In genomic region chrX:15931362-15931761, GRCh38 we compare ENCODE assay signal across 31 cellular contexts.
"Had no signal": no experiment of that assay in that cellular context is flagged by ENCODE, and none has a peak within 500 bp of the region (broad histone marks: within the 10 kb centered on the region; RNA-seq: fewer than 3 reads in every experiment).

No MANE protein-coding gene starts in this region.

- H3K27ac ChIP-seq: adrenal gland, ascending aorta, brain microvascular endothelial cell, hepatocyte, left lung, neutrophil, ovary, psoas muscle, right atrium auricular region, tibial artery had no signal

- H3K4me1 ChIP-seq: adrenal gland, ascending aorta, left lung, psoas muscle, right atrium auricular region, tibial artery had no signal

- H3K27ac Mint-ChIP-seq: activated B cell treated with CpG ODN at 0.5 μM for 24 hours; activated CD4-positive, alpha-beta T cell treated with anti-CD3 and anti-CD28 coated beads for 36 hours; activated naive CD8-positive, alpha-beta T cell; activated T-cell treated with anti-CD3 and anti-CD28 coated beads, Interleukin-2, amount 50 U/mL, for 24 hours; activated T-helper 17 cell treated with anti-CD3 and anti-CD28 coated beads, Interleukin-2, amount 50 U/mL, for 72 hours; dendritic cell treated with granulocyte-macrophage colony-stimulating factor and Interleukin-4, amounts not matched to agents 40 ng/mL and 50 ng/mL, for 4 days; immature natural killer cell; mesothelial cell of epicardium; natural killer cell treated with Interleukin-12 subunit alpha and Interleukin-12 subunit beta and Interleukin-15 and Interleukin-18, amount 100 ng/mL, for 72 hours; stimulated activated effector memory CD8-positive, alpha-beta T cell treated with anti-CD3 and anti-CD28 coated beads, Interleukin-12 subunit alpha, Interleukin-12 subunit beta, amount 100 ng/mL, for 72 hours; stimulated activated naive CD8-positive, alpha-beta T cell treated with anti-CD3 and anti-CD28 coated beads, Interleukin-15, amount 100 ng/mL, for 72 hours had no signal

- H3K4me3 Mint-ChIP-seq: activated B cell treated with CpG ODN at 0.5 μM for 24 hours; activated CD4-positive, alpha-beta T cell treated with anti-CD3 and anti-CD28 coated beads for 36 hours; activated naive CD8-positive, alpha-beta T cell; activated T-cell treated with anti-CD3 and anti-CD28 coated beads, Interleukin-2, amount 50 U/mL, for 24 hours; activated T-helper 17 cell treated with anti-CD3 and anti-CD28 coated beads, Interleukin-2, amount 50 U/mL, for 72 hours; dendritic cell treated with granulocyte-macrophage colony-stimulating factor and Interleukin-4, amounts not matched to agents 40 ng/mL and 50 ng/mL, for 4 days; immature natural killer cell; mesothelial cell of epicardium; natural killer cell treated with Interleukin-12 subunit alpha and Interleukin-12 subunit beta and Interleukin-15 and Interleukin-18, amount 100 ng/mL, for 72 hours; stimulated activated effector memory CD8-positive, alpha-beta T cell treated with anti-CD3 and anti-CD28 coated beads, Interleukin-12 subunit alpha, Interleukin-12 subunit beta, amount 100 ng/mL, for 72 hours; stimulated activated naive CD8-positive, alpha-beta T cell treated with anti-CD3 and anti-CD28 coated beads, Interleukin-15, amount 100 ng/mL, for 72 hours had no signal

- H3K36me3 Mint-ChIP-seq: activated naive CD8-positive, alpha-beta T cell; immature natural killer cell; mesothelial cell of epicardium; natural killer cell treated with Interleukin-12 subunit alpha and Interleukin-12 subunit beta and Interleukin-15 and Interleukin-18, amount 100 ng/mL, for 72 hours; stimulated activated effector memory CD8-positive, alpha-beta T cell treated with anti-CD3 and anti-CD28 coated beads, Interleukin-12 subunit alpha, Interleukin-12 subunit beta, amount 100 ng/mL, for 72 hours had no signal

- DNase-seq: activated B cell treated with CpG ODN at 0.5 μM for 24 hours; activated CD4-positive, alpha-beta T cell treated with anti-CD3 and anti-CD28 coated beads for 36 hours; activated CD4-positive, alpha-beta T cell treated with anti-CD3 and anti-CD28 coated beads, Interleukin-2, amount 50 U/mL, for 4 hours; activated CD8-positive, alpha-beta memory T cell treated with anti-CD3 and anti-CD28 coated beads for 24 hours; activated CD8-positive, alpha-beta memory T cell treated with anti-CD3 and anti-CD28 coated beads, Interleukin-2, amount 50 U/mL, for 4 hours; activated T-cell treated with anti-CD3 and anti-CD28 coated beads, Interleukin-2, amount 50 U/mL, for 24 hours; adrenal gland; brain microvascular endothelial cell; caudate nucleus; effector CD8-positive, alpha-beta T cell; glutamatergic neuron; immature natural killer cell; left lung; ovary; psoas muscle; stimulated activated CD4-positive, alpha-beta T cell treated with anti-CD3 and anti-CD28 coated beads, Interleukin-12 subunit alpha, Interleukin-12 subunit beta, amount 100 ng/mL, for 4 hours; stimulated activated naive CD8-positive, alpha-beta T cell treated with anti-CD3 and anti-CD28 coated beads, Interleukin-15, amount 100 ng/mL, for 72 hours; T1000; tibial artery had no signal

- H2AFZ ChIP-seq: hepatocyte had no signal

- H3K4me3 ChIP-seq: adrenal gland, ascending aorta, hepatocyte, left lung, lung, ovary, psoas muscle, right atrium auricular region, tibial artery had no signal

- H3K9me3 Mint-ChIP-seq: activated B cell treated with CpG ODN at 0.5 μM for 24 hours; activated T-cell treated with anti-CD3 and anti-CD28 coated beads, Interleukin-2, amount 50 U/mL, for 24 hours; activated T-helper 17 cell treated with anti-CD3 and anti-CD28 coated beads, Interleukin-2, amount 50 U/mL, for 72 hours; dendritic cell treated with granulocyte-macrophage colony-stimulating factor and Interleukin-4, amounts not matched to agents 40 ng/mL and 50 ng/mL, for 4 days; immature natural killer cell; mesothelial cell of epicardium; natural killer cell treated with Interleukin-12 subunit alpha and Interleukin-12 subunit beta and Interleukin-15 and Interleukin-18, amount 100 ng/mL, for 72 hours; stimulated activated effector memory CD8-positive, alpha-beta T cell treated with anti-CD3 and anti-CD28 coated beads, Interleukin-12 subunit alpha, Interleukin-12 subunit beta, amount 100 ng/mL, for 72 hours; stimulated activated naive CD8-positive, alpha-beta T cell treated with anti-CD3 and anti-CD28 coated beads, Interleukin-15, amount 100 ng/mL, for 72 hours had no signal

- H3K4me2 ChIP-seq: hepatocyte had no signal

- H3K79me2 ChIP-seq: hepatocyte had no signal

- H3K27me3 ChIP-seq: ascending aorta, brain microvascular endothelial cell, hepatocyte, neutrophil, ovary, right atrium auricular region, tibial artery had no signal

- H3K27me3 Mint-ChIP-seq: activated B cell treated with CpG ODN at 0.5 μM for 24 hours had no signal

- H3K4me1 Mint-ChIP-seq: activated CD4-positive, alpha-beta T cell treated with anti-CD3 and anti-CD28 coated beads for 36 hours; activated T-helper 17 cell treated with anti-CD3 and anti-CD28 coated beads, Interleukin-2, amount 50 U/mL, for 72 hours; immature natural killer cell; stimulated activated effector memory CD8-positive, alpha-beta T cell treated with anti-CD3 and anti-CD28 coated beads, Interleukin-12 subunit alpha, Interleukin-12 subunit beta, amount 100 ng/mL, for 72 hours had no signal

- H3K9me3 ChIP-seq: adrenal gland, ascending aorta, left lung, neutrophil, ovary, psoas muscle, right atrium auricular region, tibial artery had no signal

- ATAC-seq: activated CD4-positive, alpha-beta T cell treated with anti-CD3 and anti-CD28 coated beads for 36 hours; activated T-helper 17 cell treated with anti-CD3 and anti-CD28 coated beads, Interleukin-2, amount 50 U/mL, for 72 hours; esophagus mucosa; left lung; natural killer cell treated with Interleukin-12 subunit alpha and Interleukin-12 subunit beta and Interleukin-15 and Interleukin-18, amount 100 ng/mL, for 72 hours; psoas muscle; stimulated activated effector memory CD8-positive, alpha-beta T cell treated with anti-CD3 and anti-CD28 coated beads, Interleukin-12 subunit alpha, Interleukin-12 subunit beta, amount 100 ng/mL, for 72 hours; stimulated activated naive CD8-positive, alpha-beta T cell treated with anti-CD3 and anti-CD28 coated beads, Interleukin-15, amount 100 ng/mL, for 72 hours had no signal

- H3K36me3 ChIP-seq: adrenal gland, ascending aorta, brain microvascular endothelial cell, left lung, neutrophil, ovary, right atrium auricular region, tibial artery had no signal
